ENCODE assay signal across 9 cellular contexts in the genomic region with DNA sequence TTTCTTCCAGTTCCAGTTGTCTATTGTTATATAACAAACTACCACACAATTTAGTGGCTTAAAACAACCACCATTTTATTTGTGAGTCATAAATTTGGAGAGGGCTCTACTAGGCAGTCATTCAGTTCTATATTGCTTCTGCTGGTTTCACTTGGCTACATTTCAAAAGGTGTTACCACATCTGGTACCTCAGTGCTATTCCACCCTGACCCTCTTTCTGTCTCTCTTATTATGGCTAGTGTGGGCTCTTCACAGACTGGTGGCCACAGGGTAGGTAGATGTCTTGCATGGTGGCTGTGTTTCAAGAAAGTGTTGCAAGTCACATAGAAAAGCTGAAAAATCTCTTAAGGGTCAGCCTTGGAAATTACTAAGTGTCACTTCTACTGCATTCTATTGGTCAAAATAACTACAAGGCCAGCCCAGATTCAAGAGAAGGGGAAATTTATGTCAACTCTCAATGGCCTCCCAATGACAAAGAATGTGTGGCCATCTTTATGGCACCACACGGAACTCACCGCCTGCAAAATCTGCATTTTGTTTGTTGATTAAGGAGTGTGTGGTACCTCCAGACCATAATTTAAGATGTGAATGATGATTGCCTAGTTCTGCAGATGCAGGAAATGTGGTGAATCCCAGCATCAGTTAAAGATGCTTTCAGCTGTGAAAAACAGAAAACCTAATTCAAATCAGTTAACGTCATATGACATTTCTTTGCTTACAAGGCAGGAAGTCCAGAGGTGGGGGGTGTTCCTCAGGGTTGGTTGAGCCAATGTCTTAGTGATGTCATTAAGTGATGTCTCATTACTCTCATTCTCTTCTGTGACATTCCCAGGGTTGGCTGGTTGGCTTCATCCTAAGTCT.
DNase-seq lines count a peak whose midpoint lies in the region; ATAC-seq and TF ChIP-seq lines count a peak whose summit lies in the region.
"Had no signal": no experiment of that assay in that cellular context is flagged by ENCODE, and none has a peak within 500 bp of the region (broad histone marks: within the 10 kb centered on the region; RNA-seq: fewer than 3 reads in every experiment).

No MANE protein-coding gene starts in this region.

- WGBS in transverse colon (ENCODE audit: low coverage in 1 of 2), 2 donors = 65 to 84% methylated on average over 3 of the region's 3 CpGs
- 81 to 84% methylated on average over 3 of the region's 3 CpGs for WGBS in lower leg skin, 2 donors

- peak; percentile 33 for ATAC-seq in HG03521 (IDR thresholded peaks at IDR 0.05; ENCODE audit: unreplicated experiment)

- TF ChIP-seq EP300 in transverse colon (IDR thresholded peaks at IDR 0.05; ENCODE audit: low read depth) = no peak

- no peaks in the 10 kb centered on the region for H3K9me3 ChIP-seq in transverse colon
- H3K9me3 ChIP-seq: sigmoid colon had no signal

- H3K4me3 ChIP-seq in transverse colon (no peak overlapping the region), lower leg skin (ENCODE audit: low read depth, poor library complexity, severe bottlenecking) (no peak overlapping the region)
- H3K4me3 ChIP-seq: sigmoid colon had no signal

- in situ Hi-C loops in transverse colon (cut with MboI; ENCODE audit: low pct_ligation_motif_present in 1 of 4, low pct_unique_long_range_greater_than_20kb in 1 of 4, low sequenced_read_pairs in 3 of 4) = no loop called here

- no peaks in the 10 kb centered on the region for H3K9me3 Mint-ChIP-seq in activated naive CD4-positive, alpha-beta T cell treated with anti-CD3 and anti-CD28 coated beads, Interleukin-2, amount 10 ng/mL, durations not matched to agents 7 days and 5 days
- H3K9me3 Mint-ChIP-seq in CD14-positive monocyte = peaks cover 0 to 5% (median 0%) of the 10 kb centered on the region in 7 donors

- peak overlapping the region; percentile 98 for H3K27ac Mint-ChIP-seq in activated naive CD4-positive, alpha-beta T cell treated with anti-CD3 and anti-CD28 coated beads, Interleukin-2, amount 10 ng/mL, durations not matched to agents 7 days and 5 days
- H3K27ac Mint-ChIP-seq in CD14-positive monocyte = no peak overlapping the region

- DNase-seq in stimulated activated CD4-positive, alpha-beta T cell treated with anti-CD3 and anti-CD28 coated beads, Interleukin-15, amount 100 ng/mL, for 48 hours (ENCODE audit: low read depth in 2 of 2) = peak; percentile 49 to 56
- no peak for DNase-seq in stimulated activated CD4-positive, alpha-beta T cell treated with anti-CD3 and anti-CD28 coated beads, Interleukin-12 subunit alpha, Interleukin-12 subunit beta, amount 100 ng/mL, for 4 hours
- DNase-seq in activated naive CD4-positive, alpha-beta T cell treated with anti-CD3 and anti-CD28 coated beads, Interleukin-2, amount 10 ng/mL, durations not matched to agents 7 days and 5 days = peak; percentile 80
- DNase-seq in transverse colon (peak; percentile 25), CD14-positive monocyte (ENCODE audit: low spot score) (no peak), HuH-7.5 (ENCODE audit: low spot score) (no peak), lower leg skin (ENCODE audit: low spot score in 2 of 2) (no peak)
- DNase-seq: sigmoid colon had no signal

- H3K27ac ChIP-seq in transverse colon = peak overlapping the region in 2 of 4 donors; percentile 14 to 29
- H3K27ac ChIP-seq: sigmoid colon had no signal

- peaks cover 91% of the 10 kb centered on the region for H3K4me1 Mint-ChIP-seq in activated naive CD4-positive, alpha-beta T cell treated with anti-CD3 and anti-CD28 coated beads, Interleukin-2, amount 10 ng/mL, durations not matched to agents 7 days and 5 days
- peaks cover 51% of the 10 kb centered on the region for H3K4me1 Mint-ChIP-seq in CD14-positive monocyte

- intact Hi-C loops in transverse colon (cut with DNase I; ENCODE audit: low total_unique reads) = no loop called here
- intact Hi-C loops in CD14-positive monocyte (cut with micrococcal nuclease) = no loop called here
- intact Hi-C loops in lower leg skin (cut with DNase I; ENCODE audit: low total_unique reads) = no loop called here

- no peaks in the 10 kb centered on the region for H3K4me1 ChIP-seq in transverse colon
- H3K4me1 ChIP-seq: sigmoid colon had no signal

- no peak for TF ChIP-seq POLR2A in transverse colon (IDR thresholded peaks at IDR 0.05)
- TF ChIP-seq POLR2A in lower leg skin (IDR thresholded peaks at IDR 0.05) = no peak

- CTCF ChIA-PET in activated naive CD4-positive, alpha-beta T cell treated with anti-CD3 and anti-CD28 coated beads, Interleukin-2, amount 10 ng/mL, durations not matched to agents 7 days and 5 days (lab: Charles Lee) = interaction anchor here (0.8 to 9.7 kb wide), 5 partner anchors 12 to 109 kb away, joined by 3 to 76 read pairs (median 5); a partner anchor contains a TSS

- no peaks in the 10 kb centered on the region for H3K27me3 ChIP-seq in transverse colon
- H3K27me3 ChIP-seq: sigmoid colon had no signal

- no peaks in the 10 kb centered on the region for H3K27me3 Mint-ChIP-seq in activated naive CD4-positive, alpha-beta T cell treated with anti-CD3 and anti-CD28 coated beads, Interleukin-2, amount 10 ng/mL, durations not matched to agents 7 days and 5 days
- peaks cover 0 to 3% (median 0%) of the 10 kb centered on the region in 3 donors for H3K27me3 Mint-ChIP-seq in CD14-positive monocyte (ENCODE audit: low read depth in 3 of 3)

- TF ChIP-seq CTCF in transverse colon (IDR thresholded peaks at IDR 0.05) (no peak), CD14-positive monocyte (IDR thresholded peaks at IDR 0.05) (no peak), lower leg skin (IDR thresholded peaks at IDR 0.05) (no peak)

- no peaks in the 10 kb centered on the region for H3K36me3 ChIP-seq in transverse colon
- H3K36me3 ChIP-seq: sigmoid colon had no signal

- H3K4me3 Mint-ChIP-seq in activated naive CD4-positive, alpha-beta T cell treated with anti-CD3 and anti-CD28 coated beads, Interleukin-2, amount 10 ng/mL, durations not matched to agents 7 days and 5 days = peak overlapping the region; percentile 24
- H3K4me3 Mint-ChIP-seq in CD14-positive monocyte = no peak overlapping the region

- peaks cover 27% of the 10 kb centered on the region for H3K36me3 Mint-ChIP-seq in activated naive CD4-positive, alpha-beta T cell treated with anti-CD3 and anti-CD28 coated beads, Interleukin-2, amount 10 ng/mL, durations not matched to agents 7 days and 5 days
- H3K36me3 Mint-ChIP-seq in CD14-positive monocyte = no peaks in the 10 kb centered on the region

Comparison
In these comparisons a context has a peak if more than half of its experiments do, and no peak if none do; other contexts are left out.
1. DNase-seq: peak in stimulated activated CD4-positive, alpha-beta T cell treated with anti-CD3 and anti-CD28 coated beads, Interleukin-15, amount 100 ng/mL, for 48 hours (2 of 2), activated naive CD4-positive, alpha-beta T cell treated with anti-CD3 and anti-CD28 coated beads, Interleukin-2, amount 10 ng/mL, durations not matched to agents 7 days and 5 days (single experiment) and transverse colon (single experiment); none in stimulated activated CD4-positive, alpha-beta T cell treated with anti-CD3 and anti-CD28 coated beads, Interleukin-12 subunit alpha, Interleukin-12 subunit beta, amount 100 ng/mL, for 4 hours (single experiment), CD14-positive monocyte (single experiment), HuH-7.5 (single experiment) and lower leg skin (0 of 2).